In genomic region chr11:123057604-123058305, GRCh38 we compare ENCODE assay signal across 1 cellular context.
TF ChIP-seq lines count a peak whose summit lies in the region.

No MANE protein-coding gene starts in this region.

TF ChIP-seq in WTC11, 78 proteins besides CTCF, POLR2A, EP300 and RAD21 (continued from another document):
- TF ChIP-seq NR2C2 (CRISPR knock-in tag; IDR thresholded peaks at IDR 0.05), result no peak
TF ChIP-seq in WTC11: peak in this region for 0.
